Comparison of ENCODE assay signal across 20 cellular contexts in the genomic region with DNA sequence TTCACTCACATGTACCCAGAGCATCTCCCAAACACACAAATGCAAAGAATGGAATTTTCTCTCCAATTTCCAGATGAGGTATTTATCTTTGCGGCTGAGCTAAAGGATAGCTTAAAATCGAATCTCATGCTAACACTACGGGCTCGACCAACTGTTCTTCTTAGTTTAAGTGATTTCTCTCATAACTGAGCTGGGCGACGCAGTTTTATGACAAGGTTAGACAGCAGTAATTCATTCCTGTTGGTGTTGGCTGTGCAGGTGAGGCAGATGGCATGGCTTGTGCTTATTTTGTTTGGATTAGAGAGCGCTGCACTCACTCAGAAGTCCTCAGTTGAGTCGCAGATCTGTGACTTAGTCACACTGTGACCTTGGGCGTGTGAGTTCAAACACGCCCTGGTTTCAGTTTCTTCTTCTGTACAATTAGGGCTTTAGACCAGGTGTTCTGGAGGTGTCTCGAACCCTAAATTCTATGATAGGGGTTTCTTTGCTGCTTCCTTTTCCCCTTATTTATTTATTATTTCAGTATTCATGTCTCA.
A peak's percentile ranks its signal among the peaks of the same experiment; 100 is the strongest.
DNase-seq lines count a peak whose midpoint lies in the region; ATAC-seq and TF ChIP-seq lines count a peak whose summit lies in the region.
"Had no signal": no experiment of that assay in that cellular context is flagged by ENCODE, and none has a peak within 500 bp of the region (broad histone marks: within the 10 kb centered on the region; RNA-seq: fewer than 3 reads in every experiment).

No MANE protein-coding gene starts in this region.

- no peaks in the 10 kb centered on the region for H3K36me3 ChIP-seq in OCI-LY3 (replicated peaks; ENCODE audit: low read depth, low read length)
- H3K36me3 ChIP-seq: BLaER1 treated with 17β-estradiol and CSF1 and Interleukin-3, amounts not matched to agents 10 nM and 100 nM; gastrocnemius medialis; left lung; sigmoid colon; SJCRH30 had no signal

- H3K79me2 ChIP-seq in OCI-LY3 (ENCODE audit: low read length): no peaks in the 10 kb centered on the region

- peak; percentile 14 for DNase-seq in NCI-H82 (lab: John Stamatoyannopoulos, UW)
- DNase-seq in NCI-H82 treated with DMSO at 0.1 percent for 48 hours (lab: John Stamatoyannopoulos, UW; ENCODE audit: unreplicated experiment): no peak
- DNase-seq in epithelial cell of esophagus (ENCODE audit: low read depth): peak; percentile 17
- DNase-seq in GM03348 (ENCODE audit: low spot score): no peak
- DNase-seq: activated effector memory CD4-positive, alpha-beta T cell treated with anti-CD3 and anti-CD28 coated beads, Interleukin-2, amount 50 U/mL, for 16 hours; body of pancreas; DMS 273 treated with DMSO at 0.1 percent for 48 hours; gastrocnemius medialis; left lung; NCI-H1048; sigmoid colon; SJCRH30; stimulated activated CD4-positive, alpha-beta T cell treated with anti-CD3 and anti-CD28 coated beads, Interleukin-2, amount 100 ng/mL, for 48 hours; trophoblast cell had no signal

- no peak for TF ChIP-seq CTCF in OCI-LY3 (IDR thresholded peaks at IDR 0.05; ENCODE audit: low read depth, low read length)
- TF ChIP-seq CTCF in epithelial cell of esophagus (IDR thresholded peaks at IDR 0.05; ENCODE audit: insufficient read depth, low read depth, low read length, missing control alignments): no peak

- peak overlapping the region; percentile 90 for H2AFZ ChIP-seq in OCI-LY3 (ENCODE audit: low read depth, low read length)

- H3K4me2 ChIP-seq in OCI-LY3 (ENCODE audit: low read length): peak overlapping the region; percentile 68
- H3K4me2 ChIP-seq: BLaER1 treated with 17β-estradiol and CSF1 and Interleukin-3, amounts not matched to agents 10 nM and 100 nM had no signal

- ATAC-seq in GM18498 (IDR thresholded peaks at IDR 0.05; ENCODE audit: unreplicated experiment) (peak; percentile 52), GM21576 (IDR thresholded peaks at IDR 0.05; ENCODE audit: unreplicated experiment) (no peak), HG03108 (IDR thresholded peaks at IDR 0.05; ENCODE audit: unreplicated experiment) (no peak)
- ATAC-seq: body of pancreas, gastrocnemius medialis, left lung had no signal

- H3K27me3 ChIP-seq in OCI-LY3 (ENCODE audit: low read depth, low read length): no peaks in the 10 kb centered on the region
- H3K27me3 ChIP-seq: BLaER1 treated with 17β-estradiol and CSF1 and Interleukin-3, amounts not matched to agents 10 nM and 100 nM; body of pancreas; gastrocnemius medialis; left lung; sigmoid colon; SJCRH30 had no signal

- no peaks in the 10 kb centered on the region for H3K9me3 ChIP-seq in OCI-LY3 (ENCODE audit: insufficient read depth, low read length)
- H3K9me3 ChIP-seq: body of pancreas, gastrocnemius medialis, left lung, sigmoid colon, SJCRH30 had no signal

- peak overlapping the region; percentile 59 for H3K4me3 ChIP-seq in OCI-LY3 (ENCODE audit: low read length)
- H3K4me3 ChIP-seq in epithelial cell of esophagus (ENCODE audit: low read length): no peak overlapping the region
- H3K4me3 ChIP-seq: BLaER1 treated with 17β-estradiol and CSF1 and Interleukin-3, amounts not matched to agents 10 nM and 100 nM; body of pancreas; coronary artery; gastrocnemius medialis; left lung; sigmoid colon; SJCRH30 had no signal

- peaks cover 24% of the 10 kb centered on the region for H3K4me1 ChIP-seq in OCI-LY3 (ENCODE audit: low read length)
- H3K4me1 ChIP-seq: body of pancreas, gastrocnemius medialis, sigmoid colon, SJCRH30 had no signal

- no peaks in the 10 kb centered on the region for H4K20me1 ChIP-seq in OCI-LY3 (ENCODE audit: insufficient read depth, low read length)
- H4K20me1 ChIP-seq: BLaER1 treated with 17β-estradiol and CSF1 and Interleukin-3, amounts not matched to agents 10 nM and 100 nM had no signal

- H3K9ac ChIP-seq in OCI-LY3 (ENCODE audit: low read length): 0 out of 2 replicates have a peak overlapping the region, but pooled peaks have one; percentile 4
- H3K9ac ChIP-seq: BLaER1 treated with 17β-estradiol and CSF1 and Interleukin-3, amounts not matched to agents 10 nM and 100 nM had no signal

- H3K27ac ChIP-seq in OCI-LY3 (ENCODE audit: low read length): no peak overlapping the region
- H3K27ac ChIP-seq: BLaER1 treated with 17β-estradiol and CSF1 and Interleukin-3, amounts not matched to agents 10 nM and 100 nM; body of pancreas; coronary artery; gastrocnemius medialis; left lung; sigmoid colon; SJCRH30 had no signal

Comparison
In these comparisons a context has a peak if more than half of its experiments do, and no peak if none do; other contexts are left out.
1. DNase-seq: peak in NCI-H82 (single experiment) and epithelial cell of esophagus (single experiment); none in NCI-H82 treated with DMSO at 0.1 percent for 48 hours (single experiment) and GM03348 (single experiment).